2 cellular contexts compared by ENCODE assay signal in the genomic region with DNA sequence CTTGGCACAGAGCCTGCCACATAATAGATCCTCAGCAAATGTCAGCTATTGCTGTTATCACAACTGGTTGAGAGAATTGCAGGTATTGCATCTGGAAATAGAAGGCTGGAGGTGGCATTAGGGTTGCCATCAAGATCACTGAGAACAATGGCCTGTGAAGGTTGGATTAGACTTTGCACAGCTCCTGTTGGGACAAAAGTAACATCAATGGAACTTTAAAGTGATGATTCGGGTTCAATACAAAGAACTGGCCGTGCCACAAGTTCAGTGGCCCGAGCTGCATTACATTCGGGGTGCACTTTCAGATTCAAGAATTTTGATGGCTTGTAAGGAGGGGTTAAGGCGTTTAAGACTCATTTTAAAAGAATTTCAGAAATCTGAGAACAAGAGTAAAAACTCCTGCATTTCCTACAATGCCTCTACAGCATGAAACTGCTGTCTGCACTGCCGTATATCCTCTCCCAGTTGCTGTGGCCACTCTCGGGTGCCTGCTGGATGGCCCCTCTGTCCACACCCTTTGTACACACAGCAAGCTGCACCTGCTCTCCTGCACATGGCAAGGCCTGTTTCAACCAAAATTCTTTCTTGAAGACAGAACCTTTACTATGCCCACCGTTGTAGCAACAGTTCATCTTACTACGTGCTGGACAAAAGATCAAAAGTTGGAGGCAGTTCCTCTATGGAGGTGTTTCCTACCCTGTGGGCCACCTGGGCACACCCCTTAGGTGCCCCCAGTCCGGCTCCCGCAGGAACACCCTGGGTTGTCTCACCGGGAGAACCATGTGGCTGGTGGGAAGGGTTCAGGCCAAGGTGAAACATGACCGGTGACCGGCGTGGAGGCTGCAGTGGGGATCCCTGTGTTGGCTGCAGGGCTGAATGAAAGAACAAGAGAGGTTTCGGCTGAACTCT.
TF ChIP-seq lines count a peak whose summit lies in the region.

No MANE protein-coding gene starts in this region.

TF ChIP-seq in A549, 52 proteins besides CTCF, POLR2A, EP300 and RAD21 (continued from another document):
- no peak for TF ChIP-seq ZNF302 (CRISPR knock-in tag; IDR thresholded peaks at IDR 0.05)

TF ChIP-seq in GM23338, 12 proteins besides CTCF, POLR2A, EP300 and RAD21 (continued from another document):
- TF ChIP-seq, protein P1, sequence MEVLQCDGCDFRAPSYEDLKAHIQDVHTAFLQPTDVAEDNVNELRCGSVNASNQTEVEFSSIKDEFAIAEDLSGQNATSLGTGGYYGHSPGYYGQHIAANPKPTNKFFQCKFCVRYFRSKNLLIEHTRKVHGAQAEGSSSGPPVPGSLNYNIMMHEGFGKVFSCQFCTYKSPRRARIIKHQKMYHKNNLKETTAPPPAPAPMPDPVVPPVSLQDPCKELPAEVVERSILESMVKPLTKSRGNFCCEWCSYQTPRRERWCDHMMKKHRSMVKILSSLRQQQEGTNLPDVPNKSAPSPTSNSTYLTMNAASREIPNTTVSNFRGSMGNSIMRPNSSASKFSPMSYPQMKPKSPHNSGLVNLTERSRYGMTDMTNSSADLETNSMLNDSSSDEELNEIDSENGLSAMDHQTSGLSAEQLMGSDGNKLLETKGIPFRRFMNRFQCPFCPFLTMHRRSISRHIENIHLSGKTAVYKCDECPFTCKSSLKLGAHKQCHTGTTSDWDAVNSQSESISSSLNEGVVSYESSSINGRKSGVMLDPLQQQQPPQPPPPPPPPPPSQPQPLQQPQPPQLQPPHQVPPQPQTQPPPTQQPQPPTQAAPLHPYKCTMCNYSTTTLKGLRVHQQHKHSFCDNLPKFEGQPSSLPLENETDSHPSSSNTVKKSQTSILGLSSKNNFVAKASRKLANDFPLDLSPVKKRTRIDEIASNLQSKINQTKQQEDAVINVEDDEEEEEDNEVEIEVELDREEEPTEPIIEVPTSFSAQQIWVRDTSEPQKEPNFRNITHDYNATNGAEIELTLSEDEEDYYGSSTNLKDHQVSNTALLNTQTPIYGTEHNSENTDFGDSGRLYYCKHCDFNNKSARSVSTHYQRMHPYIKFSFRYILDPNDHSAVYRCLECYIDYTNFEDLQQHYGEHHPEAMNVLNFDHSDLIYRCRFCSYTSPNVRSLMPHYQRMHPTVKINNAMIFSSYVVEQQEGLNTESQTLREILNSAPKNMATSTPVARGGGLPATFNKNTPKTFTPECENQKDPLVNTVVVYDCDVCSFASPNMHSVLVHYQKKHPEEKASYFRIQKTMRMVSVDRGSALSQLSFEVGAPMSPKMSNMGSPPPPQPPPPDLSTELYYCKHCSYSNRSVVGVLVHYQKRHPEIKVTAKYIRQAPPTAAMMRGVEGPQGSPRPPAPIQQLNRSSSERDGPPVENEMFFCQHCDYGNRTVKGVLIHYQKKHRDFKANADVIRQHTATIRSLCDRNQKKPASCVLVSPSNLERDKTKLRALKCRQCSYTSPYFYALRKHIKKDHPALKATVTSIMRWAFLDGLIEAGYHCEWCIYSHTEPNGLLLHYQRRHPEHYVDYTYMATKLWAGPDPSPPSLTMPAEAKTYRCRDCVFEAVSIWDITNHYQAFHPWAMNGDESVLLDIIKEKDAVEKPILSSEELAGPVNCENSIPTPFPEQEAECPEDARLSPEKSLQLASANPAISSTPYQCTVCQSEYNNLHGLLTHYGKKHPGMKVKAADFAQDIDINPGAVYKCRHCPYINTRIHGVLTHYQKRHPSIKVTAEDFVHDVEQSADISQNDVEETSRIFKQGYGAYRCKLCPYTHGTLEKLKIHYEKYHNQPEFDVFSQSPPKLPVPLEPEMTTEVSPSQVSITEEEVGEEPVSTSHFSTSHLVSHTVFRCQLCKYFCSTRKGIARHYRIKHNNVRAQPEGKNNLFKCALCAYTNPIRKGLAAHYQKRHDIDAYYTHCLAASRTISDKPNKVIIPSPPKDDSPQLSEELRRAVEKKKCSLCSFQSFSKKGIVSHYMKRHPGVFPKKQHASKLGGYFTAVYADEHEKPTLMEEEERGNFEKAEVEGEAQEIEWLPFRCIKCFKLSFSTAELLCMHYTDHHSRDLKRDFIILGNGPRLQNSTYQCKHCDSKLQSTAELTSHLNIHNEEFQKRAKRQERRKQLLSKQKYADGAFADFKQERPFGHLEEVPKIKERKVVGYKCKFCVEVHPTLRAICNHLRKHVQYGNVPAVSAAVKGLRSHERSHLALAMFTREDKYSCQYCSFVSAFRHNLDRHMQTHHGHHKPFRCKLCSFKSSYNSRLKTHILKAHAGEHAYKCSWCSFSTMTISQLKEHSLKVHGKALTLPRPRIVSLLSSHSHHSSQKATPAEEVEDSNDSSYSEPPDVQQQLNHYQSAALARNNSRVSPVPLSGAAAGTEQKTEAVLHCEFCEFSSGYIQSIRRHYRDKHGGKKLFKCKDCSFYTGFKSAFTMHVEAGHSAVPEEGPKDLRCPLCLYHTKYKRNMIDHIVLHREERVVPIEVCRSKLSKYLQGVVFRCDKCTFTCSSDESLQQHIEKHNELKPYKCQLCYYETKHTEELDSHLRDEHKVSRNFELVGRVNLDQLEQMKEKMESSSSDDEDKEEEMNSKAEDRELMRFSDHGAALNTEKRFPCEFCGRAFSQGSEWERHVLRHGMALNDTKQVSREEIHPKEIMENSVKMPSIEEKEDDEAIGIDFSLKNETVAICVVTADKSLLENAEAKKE (CRISPR knock-in tag; IDR thresholded peaks at IDR 0.05), result no peak
- no peak for TF ChIP-seq EZH2 (IDR thresholded peaks at IDR 0.05; ENCODE audit: low read depth, unreplicated experiment)
- TF ChIP-seq NANOG (IDR thresholded peaks at IDR 0.05; ENCODE audit: borderline replicate concordance), result no peak
